1 cellular context compared by ENCODE assay signal in genomic region chr1:201500670-201501120, GRCh38.
TF ChIP-seq lines count a peak whose summit lies in the region.

No MANE protein-coding gene starts in this region.

TF ChIP-seq in endothelial cell of umbilical vein, 7 proteins besides CTCF, POLR2A, EP300 and RAD21 (continued from another document):
- TF ChIP-seq POLR2AphosphoS5 (IDR thresholded peaks at IDR 0.05; ENCODE audit: insufficient read depth, low read depth, low read length) (no peak), EZH2 (IDR thresholded peaks at IDR 0.05; ENCODE audit: borderline replicate concordance, low read depth, low read length, severe bottlenecking) (no peak), JUN (IDR thresholded peaks at IDR 0.05; ENCODE audit: borderline replicate concordance, insufficient read depth, insufficient read length, low read depth) (no peak)
TF ChIP-seq in endothelial cell of umbilical vein: peak in this region for 0.
